Comparison of ENCODE assay signal across 8 cellular contexts in the genomic region with DNA sequence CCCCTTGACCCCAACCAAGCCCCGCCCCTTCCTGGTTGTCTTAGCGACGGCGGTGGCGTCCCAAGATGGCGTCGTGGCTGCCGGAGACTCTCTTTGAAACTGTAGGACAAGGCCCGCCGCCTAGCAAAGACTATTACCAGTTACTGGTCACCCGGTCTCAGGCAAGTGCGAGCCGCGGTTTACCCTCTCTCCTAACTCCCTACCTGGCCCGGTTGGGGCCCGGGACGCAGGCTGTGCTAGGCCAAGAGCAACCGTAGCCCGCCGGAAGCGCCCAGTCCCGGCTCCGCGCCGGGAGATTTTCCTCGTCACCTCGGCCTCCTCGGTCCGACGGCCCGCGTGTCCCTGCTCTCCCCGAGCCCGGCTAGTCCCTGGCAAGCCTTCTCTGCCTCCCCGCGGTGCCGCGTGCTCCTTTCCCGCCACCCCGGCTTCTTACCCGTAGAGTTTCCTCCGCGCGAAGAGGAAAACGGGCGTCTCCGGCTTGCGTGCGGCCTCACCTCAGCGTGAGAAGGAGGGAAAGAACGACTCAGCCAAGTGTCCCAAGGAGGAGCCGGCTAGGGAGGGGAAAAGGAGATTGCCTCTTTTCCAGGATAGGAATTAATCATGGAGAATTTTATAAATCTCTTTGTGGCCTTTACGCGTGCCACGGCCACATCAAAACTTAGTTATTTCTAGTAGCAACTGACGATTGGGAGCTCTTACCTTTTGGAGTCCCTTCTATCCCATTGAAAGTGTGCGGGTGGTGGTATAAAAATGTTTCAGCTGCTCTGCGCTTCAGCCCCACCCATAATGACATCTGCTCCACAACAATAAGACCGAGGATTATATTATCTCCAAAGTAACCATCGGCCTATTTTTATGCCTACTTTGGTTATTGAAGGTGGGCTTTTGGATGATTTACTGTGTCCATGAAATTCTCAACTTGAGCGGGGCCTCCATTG. TPM values are rescaled to one million over a fixed set of nuclear protein-coding genes. Genes with fewer than 3 reads are reported as not detected.
DNase-seq lines count a peak whose midpoint lies in the region; ATAC-seq and TF ChIP-seq lines count a peak whose summit lies in the region.

A gene with protein sequence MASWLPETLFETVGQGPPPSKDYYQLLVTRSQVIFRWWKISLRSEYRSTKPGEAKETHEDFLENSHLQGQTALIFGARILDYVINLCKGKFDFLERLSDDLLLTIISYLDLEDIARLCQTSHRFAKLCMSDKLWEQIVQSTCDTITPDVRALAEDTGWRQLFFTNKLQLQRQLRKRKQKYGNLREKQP (plus strand): TSS at position 55 of the 938 bp plus-strand sequence. CDS start 11 bp downstream, at position 66.

- no peaks in the 10 kb centered on the region for H3K27me3 ChIP-seq in mammary epithelial cell (ENCODE audit: insufficient read depth, low read length)

- peaks cover 4% of the 10 kb centered on the region for H3K36me3 ChIP-seq in mammary epithelial cell (ENCODE audit: insufficient read depth, low read length)

- dilution Hi-C loops in mammary epithelial cell (cut with HindIII; ENCODE audit: low sequenced_read_pairs) = no loop called here

- peak within 1 kb of the TSS; percentile 79 for H3K27ac ChIP-seq in mammary epithelial cell (ENCODE audit: insufficient read depth, low read depth, low read length)

- H3K9ac ChIP-seq in mammary epithelial cell (ENCODE audit: insufficient read depth, low read length) = peak within 1 kb of the TSS; percentile 88

- BruUV-seq in mammary epithelial cell (replicated peaks; lab: Mats Ljungman, UMichigan) = TSS peak; percentile 56

- peak within 1 kb of the TSS; percentile 97 for H2AFZ ChIP-seq in mammary epithelial cell (ENCODE audit: low read depth, low read length)

- CTCF ChIA-PET in mammary epithelial cell (lab: Charles Lee; ENCODE audit: low non-redundant PET) = no interaction called here

- no peaks in the 10 kb centered on the region for H3K9me3 ChIP-seq in mammary epithelial cell (replicated peaks; ENCODE audit: insufficient read depth, low read length)

- peaks cover 14% of the 10 kb centered on the region for H3K4me1 ChIP-seq in mammary epithelial cell (ENCODE audit: insufficient read depth, low read length)

- ATAC-seq in HG02840 (IDR thresholded peaks at IDR 0.05; ENCODE audit: low FRiP score, unreplicated experiment) = peak; percentile 65

- DNase-seq in NCI-H1436 (lab: John Stamatoyannopoulos, UW) (peak; percentile 89), NCI-H1436 treated with DMSO at 0.1 percent for 48 hours (lab: John Stamatoyannopoulos, UW) (no peak), NCI-H1694 treated with DMSO at 0.1 percent for 48 hours (lab: John Stamatoyannopoulos, UW) (peak; percentile 88), T-helper 9 cell (peak; percentile 88), mammary epithelial cell (no peak), kidney tubule cell (ENCODE audit: low spot score) (peak; percentile 72)
- DNase-seq in stimulated activated CD4-positive, alpha-beta T cell treated with anti-CD3 and anti-CD28 coated beads, Interleukin-1b, Interleukin-23, amount 100 ng/mL, for 48 hours = peak; percentile 87

- no peak for TF ChIP-seq CTCF in mammary epithelial cell (conservative IDR thresholded peaks at IDR 0.05 in 1 of 2, IDR thresholded peaks at IDR 0.05 in 1 of 2; ENCODE audit: extremely low read depth in 1 of 2, insufficient read depth in 1 of 2, low read depth in 1 of 2, low read length in 2 of 2)

- intact Hi-C loops in mammary epithelial cell (cut with micrococcal nuclease) = loop anchor here (2.0 to 5.0 kb wide), 3 partner anchors 145 to 690 kb away; a partner anchor contains a TSS

- peaks cover 3% of the 10 kb centered on the region for H4K20me1 ChIP-seq in mammary epithelial cell (ENCODE audit: insufficient read depth, low read length)

- H3K4me2 ChIP-seq in mammary epithelial cell (ENCODE audit: insufficient read depth, low read depth, low read length) = peak within 1 kb of the TSS; percentile 95

- in situ Hi-C loops in mammary epithelial cell (cut with MboI; ENCODE audit: low sequenced_read_pairs in 2 of 2) = no loop called here

- H3K79me2 ChIP-seq in mammary epithelial cell (ENCODE audit: insufficient read depth, low read length) = peaks cover 49% of the 10 kb centered on the region

- WGBS in mammary epithelial cell (ENCODE audit: low coverage, missing lambda C conversion rate) = 3% methylated on average over 44 of the region's 61 CpGs

- H3K4me3 ChIP-seq in mammary epithelial cell (replicated peaks in 1 of 3; ENCODE audit: insufficient read depth in 1 of 3, low read depth in 2 of 3, low read length in 3 of 3) = peak within 1 kb of the TSS; percentile 74 to 84 (median 80)

RNA-seq across cellular contexts. Expression of the gene that starts here (rescaled TPM):
- total RNA-seq in mammary epithelial cell = 1 to 10 TPM in 1 of 2 donors, under 1 TPM in 1; 0.75 to 5.2 TPM
- polyA plus RNA-seq in mammary epithelial cell = 0.86 TPM
- polyA minus RNA-seq in mammary epithelial cell = not detected

Comparison
In these comparisons a context has a peak if more than half of its experiments do, and no peak if none do; other contexts are left out.
1. DNase-seq: peak in NCI-H1436 (single experiment), NCI-H1694 treated with DMSO at 0.1 percent for 48 hours (single experiment), T-helper 9 cell (single experiment), kidney tubule cell (single experiment) and stimulated activated CD4-positive, alpha-beta T cell treated with anti-CD3 and anti-CD28 coated beads, Interleukin-1b, Interleukin-23, amount 100 ng/mL, for 48 hours (single experiment); none in NCI-H1436 treated with DMSO at 0.1 percent for 48 hours (single experiment) and mammary epithelial cell (single experiment).